Comparison of ENCODE assay signal across 1 cellular context in the genomic region with DNA sequence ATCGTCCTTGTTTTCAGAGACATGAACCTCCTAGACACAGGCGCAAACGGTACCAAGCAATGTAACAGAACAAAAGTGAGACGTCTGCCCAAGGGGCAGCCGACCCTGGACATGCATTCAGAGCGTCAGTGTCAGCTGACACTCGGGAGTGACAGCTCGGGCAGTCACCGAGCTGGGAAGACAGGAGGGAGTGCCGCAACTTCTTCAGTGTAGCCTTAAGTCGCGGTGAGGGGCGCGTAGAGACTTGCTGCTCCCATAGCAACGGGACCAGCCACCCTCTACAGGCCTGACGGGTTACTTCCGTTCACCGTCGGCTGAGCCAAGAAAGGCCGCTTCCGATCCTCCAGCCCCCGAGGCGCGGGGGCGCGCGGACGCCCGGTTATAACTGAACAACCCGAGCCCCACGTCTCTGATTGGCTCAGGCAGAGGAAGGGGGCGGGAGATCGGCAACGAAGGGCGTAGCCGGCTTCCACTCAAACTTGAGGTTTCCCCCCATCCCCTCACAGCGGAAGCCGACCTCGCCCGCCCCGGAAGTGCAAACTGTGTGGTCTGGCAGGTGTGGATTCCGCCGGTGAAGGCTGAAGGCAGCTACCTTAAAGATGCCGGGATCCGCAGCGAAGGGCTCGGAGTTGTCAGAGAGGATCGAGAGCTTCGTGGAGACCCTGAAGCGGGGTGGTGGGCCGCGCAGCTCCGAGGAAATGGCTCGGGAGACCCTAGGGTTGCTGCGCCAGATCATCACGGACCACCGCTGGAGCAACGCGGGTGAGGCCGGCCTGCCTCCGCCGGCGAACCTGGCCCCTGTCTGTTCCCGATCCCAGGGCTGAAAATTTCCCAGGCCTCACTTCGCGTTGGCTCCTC.
A peak's percentile ranks its signal among the peaks of the same experiment; 100 is the strongest.
TF ChIP-seq lines count a peak whose summit lies in the region.

Gene EIF2B2 (plus strand): TSS at position 530 of the 858 bp plus-strand sequence. CDS start 70 bp downstream, at position 600.

TF ChIP-seq in HepG2, 621 proteins besides CTCF, POLR2A, EP300 and RAD21 (continued from another document and continues in another):
- TF ChIP-seq PRDM15 (CRISPR knock-in tag; IDR thresholded peaks at IDR 0.05) (no peak; the same call in 1 of the 2 replicates), NR2F1 (CRISPR knock-in tag; IDR thresholded peaks at IDR 0.05) (no peak), MED1 (CRISPR knock-in tag; IDR thresholded peaks at IDR 0.05) (peak; percentile 56; the same call in 1 of the 2 replicates), ZNF121 (CRISPR knock-in tag; IDR thresholded peaks at IDR 0.05) (no peak), IRX3 (CRISPR knock-in tag; IDR thresholded peaks at IDR 0.05; ENCODE audit: borderline replicate concordance, low read depth) (0 out of 2 replicates have a peak, but pooled peaks have one; percentile 25), HNF4A (CRISPR knock-in tag; IDR thresholded peaks at IDR 0.05) (no peak), ZNF207 (IDR thresholded peaks at IDR 0.05; ENCODE audit: borderline replicate concordance) (no peak), NFATC3 (CRISPR knock-in tag; IDR thresholded peaks at IDR 0.05) (no peak), KDM2A (CRISPR knock-in tag; IDR thresholded peaks at IDR 0.05; ENCODE audit: borderline replicate concordance, low read depth) (peak; percentile 89), ZNF547 (CRISPR knock-in tag; IDR thresholded peaks at IDR 0.05) (no peak), ZKSCAN8 (CRISPR knock-in tag; IDR thresholded peaks at IDR 0.05; ENCODE audit: borderline replicate concordance) (no peak), PCBP2 (optimal IDR thresholded peaks at IDR 0.05; ENCODE audit: low read depth, low read length, poor library complexity, severe bottlenecking) (no peak), HDAC2 (CRISPR knock-in tag; IDR thresholded peaks at IDR 0.05) (peak; percentile 56), SOX6 (IDR thresholded peaks at IDR 0.05) (no peak), SOX6 (CRISPR knock-in tag; IDR thresholded peaks at IDR 0.05) (peak; percentile 34), ZNF660 (CRISPR knock-in tag; IDR thresholded peaks at IDR 0.05; ENCODE audit: borderline replicate concordance, low read depth) (no peak), ZNF296 (CRISPR knock-in tag; conservative IDR thresholded peaks at IDR 0.05) (no peak), ZBTB14 (CRISPR knock-in tag; IDR thresholded peaks at IDR 0.05) (peak; percentile 82)
- TF ChIP-seq, protein P1, sequence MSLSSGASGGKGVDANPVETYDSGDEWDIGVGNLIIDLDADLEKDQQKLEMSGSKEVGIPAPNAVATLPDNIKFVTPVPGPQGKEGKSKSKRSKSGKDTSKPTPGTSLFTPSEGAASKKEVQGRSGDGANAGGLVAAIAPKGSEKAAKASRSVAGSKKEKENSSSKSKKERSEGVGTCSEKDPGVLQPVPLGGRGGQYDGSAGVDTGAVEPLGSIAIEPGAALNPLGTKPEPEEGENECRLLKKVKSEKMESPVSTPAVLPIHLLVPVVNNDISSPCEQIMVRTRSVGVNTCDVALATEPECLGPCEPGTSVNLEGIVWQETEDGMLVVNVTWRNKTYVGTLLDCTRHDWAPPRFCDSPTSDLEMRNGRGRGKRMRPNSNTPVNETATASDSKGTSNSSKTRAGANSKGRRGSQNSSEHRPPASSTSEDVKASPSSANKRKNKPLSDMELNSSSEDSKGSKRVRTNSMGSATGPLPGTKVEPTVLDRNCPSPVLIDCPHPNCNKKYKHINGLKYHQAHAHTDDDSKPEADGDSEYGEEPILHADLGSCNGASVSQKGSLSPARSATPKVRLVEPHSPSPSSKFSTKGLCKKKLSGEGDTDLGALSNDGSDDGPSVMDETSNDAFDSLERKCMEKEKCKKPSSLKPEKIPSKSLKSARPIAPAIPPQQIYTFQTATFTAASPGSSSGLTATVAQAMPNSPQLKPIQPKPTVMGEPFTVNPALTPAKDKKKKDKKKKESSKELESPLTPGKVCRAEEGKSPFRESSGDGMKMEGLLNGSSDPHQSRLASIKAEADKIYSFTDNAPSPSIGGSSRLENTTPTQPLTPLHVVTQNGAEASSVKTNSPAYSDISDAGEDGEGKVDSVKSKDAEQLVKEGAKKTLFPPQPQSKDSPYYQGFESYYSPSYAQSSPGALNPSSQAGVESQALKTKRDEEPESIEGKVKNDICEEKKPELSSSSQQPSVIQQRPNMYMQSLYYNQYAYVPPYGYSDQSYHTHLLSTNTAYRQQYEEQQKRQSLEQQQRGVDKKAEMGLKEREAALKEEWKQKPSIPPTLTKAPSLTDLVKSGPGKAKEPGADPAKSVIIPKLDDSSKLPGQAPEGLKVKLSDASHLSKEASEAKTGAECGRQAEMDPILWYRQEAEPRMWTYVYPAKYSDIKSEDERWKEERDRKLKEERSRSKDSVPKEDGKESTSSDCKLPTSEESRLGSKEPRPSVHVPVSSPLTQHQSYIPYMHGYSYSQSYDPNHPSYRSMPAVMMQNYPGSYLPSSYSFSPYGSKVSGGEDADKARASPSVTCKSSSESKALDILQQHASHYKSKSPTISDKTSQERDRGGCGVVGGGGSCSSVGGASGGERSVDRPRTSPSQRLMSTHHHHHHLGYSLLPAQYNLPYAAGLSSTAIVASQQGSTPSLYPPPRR (CRISPR knock-in tag; IDR thresholded peaks at IDR 0.05; ENCODE audit: borderline replicate concordance) = 0 out of 2 replicates have a peak, but pooled peaks have one; percentile 22
- TF ChIP-seq, protein P2, sequence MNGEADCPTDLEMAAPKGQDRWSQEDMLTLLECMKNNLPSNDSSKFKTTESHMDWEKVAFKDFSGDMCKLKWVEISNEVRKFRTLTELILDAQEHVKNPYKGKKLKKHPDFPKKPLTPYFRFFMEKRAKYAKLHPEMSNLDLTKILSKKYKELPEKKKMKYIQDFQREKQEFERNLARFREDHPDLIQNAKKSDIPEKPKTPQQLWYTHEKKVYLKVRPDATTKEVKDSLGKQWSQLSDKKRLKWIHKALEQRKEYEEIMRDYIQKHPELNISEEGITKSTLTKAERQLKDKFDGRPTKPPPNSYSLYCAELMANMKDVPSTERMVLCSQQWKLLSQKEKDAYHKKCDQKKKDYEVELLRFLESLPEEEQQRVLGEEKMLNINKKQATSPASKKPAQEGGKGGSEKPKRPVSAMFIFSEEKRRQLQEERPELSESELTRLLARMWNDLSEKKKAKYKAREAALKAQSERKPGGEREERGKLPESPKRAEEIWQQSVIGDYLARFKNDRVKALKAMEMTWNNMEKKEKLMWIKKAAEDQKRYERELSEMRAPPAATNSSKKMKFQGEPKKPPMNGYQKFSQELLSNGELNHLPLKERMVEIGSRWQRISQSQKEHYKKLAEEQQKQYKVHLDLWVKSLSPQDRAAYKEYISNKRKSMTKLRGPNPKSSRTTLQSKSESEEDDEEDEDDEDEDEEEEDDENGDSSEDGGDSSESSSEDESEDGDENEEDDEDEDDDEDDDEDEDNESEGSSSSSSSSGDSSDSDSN (CRISPR knock-in tag; IDR thresholded peaks at IDR 0.05) = peak; percentile 52
- TF ChIP-seq, protein P3, sequence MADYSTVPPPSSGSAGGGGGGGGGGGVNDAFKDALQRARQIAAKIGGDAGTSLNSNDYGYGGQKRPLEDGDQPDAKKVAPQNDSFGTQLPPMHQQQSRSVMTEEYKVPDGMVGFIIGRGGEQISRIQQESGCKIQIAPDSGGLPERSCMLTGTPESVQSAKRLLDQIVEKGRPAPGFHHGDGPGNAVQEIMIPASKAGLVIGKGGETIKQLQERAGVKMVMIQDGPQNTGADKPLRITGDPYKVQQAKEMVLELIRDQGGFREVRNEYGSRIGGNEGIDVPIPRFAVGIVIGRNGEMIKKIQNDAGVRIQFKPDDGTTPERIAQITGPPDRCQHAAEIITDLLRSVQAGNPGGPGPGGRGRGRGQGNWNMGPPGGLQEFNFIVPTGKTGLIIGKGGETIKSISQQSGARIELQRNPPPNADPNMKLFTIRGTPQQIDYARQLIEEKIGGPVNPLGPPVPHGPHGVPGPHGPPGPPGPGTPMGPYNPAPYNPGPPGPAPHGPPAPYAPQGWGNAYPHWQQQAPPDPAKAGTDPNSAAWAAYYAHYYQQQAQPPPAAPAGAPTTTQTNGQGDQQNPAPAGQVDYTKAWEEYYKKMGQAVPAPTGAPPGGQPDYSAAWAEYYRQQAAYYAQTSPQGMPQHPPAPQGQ (CRISPR knock-in tag; IDR thresholded peaks at IDR 0.05; ENCODE audit: borderline replicate concordance) = no peak
- TF ChIP-seq, protein P4, sequence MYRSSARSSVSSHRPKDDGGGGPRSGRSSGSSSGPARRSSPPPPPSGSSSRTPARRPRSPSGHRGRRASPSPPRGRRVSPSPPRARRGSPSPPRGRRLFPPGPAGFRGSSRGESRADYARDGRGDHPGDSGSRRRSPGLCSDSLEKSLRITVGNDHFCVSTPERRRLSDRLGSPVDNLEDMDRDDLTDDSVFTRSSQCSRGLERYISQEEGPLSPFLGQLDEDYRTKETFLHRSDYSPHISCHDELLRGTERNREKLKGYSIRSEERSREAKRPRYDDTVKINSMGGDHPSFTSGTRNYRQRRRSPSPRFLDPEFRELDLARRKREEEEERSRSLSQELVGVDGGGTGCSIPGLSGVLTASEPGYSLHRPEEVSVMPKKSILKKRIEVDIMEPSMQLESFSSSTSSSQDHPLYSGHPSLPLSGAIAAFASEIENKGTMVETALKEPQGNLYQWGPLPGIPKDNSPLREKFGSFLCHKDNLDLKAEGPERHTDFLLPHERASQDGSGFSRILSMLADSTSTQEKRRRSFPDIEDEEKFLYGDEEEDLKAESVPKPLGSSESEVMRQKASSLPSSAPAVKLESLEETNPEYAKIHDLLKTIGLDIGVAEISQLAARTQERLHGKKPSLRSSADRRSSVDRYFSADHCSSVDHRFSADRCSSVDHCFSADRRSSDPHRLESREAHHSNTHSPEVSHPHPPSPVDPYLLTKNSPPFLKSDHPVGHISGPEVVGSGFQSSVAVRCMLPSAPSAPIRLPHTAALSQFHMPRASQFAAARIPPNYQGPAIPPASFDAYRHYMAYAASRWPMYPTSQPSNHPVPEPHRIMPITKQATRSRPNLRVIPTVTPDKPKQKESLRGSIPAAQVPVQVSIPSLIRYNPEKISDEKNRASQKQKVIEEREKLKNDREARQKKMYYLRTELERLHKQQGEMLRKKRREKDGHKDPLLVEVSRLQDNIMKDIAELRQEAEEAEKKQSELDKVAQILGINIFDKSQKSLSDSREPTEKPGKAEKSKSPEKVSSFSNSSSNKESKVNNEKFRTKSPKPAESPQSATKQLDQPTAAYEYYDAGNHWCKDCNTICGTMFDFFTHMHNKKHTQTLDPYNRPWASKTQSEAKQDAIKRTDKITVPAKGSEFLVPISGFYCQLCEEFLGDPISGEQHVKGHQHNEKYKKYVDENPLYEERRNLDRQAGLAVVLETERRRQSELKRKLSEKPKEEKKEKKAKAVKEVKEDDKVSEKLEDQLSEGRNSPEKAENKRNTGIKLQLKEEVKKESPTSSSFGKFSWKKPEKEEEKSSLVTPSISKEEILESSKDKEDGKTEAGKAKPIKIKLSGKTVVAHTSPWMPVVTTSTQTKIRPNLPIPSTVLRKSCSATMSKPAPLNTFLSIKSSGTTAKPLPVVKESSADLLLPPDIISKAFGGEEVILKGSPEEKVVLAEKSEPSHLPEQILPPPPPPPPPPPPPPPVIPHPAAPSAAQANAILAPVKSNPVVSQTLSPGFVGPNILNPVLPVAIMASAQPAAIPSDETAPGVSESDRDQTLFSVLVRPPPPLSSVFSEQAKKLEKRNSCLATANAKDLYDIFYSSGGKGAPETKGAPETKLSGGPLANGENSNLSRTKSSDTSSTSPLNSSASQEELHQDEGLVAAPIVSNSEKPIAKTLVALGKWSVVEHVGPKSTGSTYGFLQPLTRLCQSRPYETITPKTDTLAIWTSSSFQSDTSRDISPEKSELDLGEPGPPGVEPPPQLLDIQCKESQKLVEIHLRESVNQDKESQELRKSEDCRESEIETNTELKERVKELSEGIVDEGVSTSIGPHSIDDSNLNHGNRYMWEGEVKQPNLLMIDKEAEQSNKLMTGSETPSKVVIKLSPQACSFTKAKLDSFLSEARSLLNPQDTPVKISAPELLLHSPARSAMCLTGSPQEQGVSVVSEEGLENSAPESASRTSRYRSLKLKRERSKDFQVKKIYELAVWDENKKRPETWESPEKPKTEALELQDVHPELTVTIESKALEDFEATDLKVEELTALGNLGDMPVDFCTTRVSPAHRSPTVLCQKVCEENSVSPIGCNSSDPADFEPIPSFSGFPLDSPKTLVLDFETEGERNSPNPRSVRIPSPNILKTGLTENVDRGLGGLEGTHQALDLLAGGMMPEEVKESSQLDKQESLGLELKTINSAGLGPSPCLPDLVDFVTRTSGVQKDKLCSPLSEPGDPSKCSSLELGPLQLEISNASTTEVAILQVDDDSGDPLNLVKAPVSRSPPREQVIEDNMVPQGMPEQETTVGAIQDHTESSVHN (CRISPR knock-in tag; IDR thresholded peaks at IDR 0.05) = no peak
